ENCODE assay signal across 30 cellular contexts in genomic region chr9:88680505-88681160, GRCh38.
A peak's percentile ranks its signal among the peaks of the same experiment; 100 is the strongest.
DNase-seq lines count a peak whose midpoint lies in the region; ATAC-seq, FAIRE-seq and TF ChIP-seq lines count a peak whose summit lies in the region.
"Had no signal": no experiment of that assay in that cellular context is flagged by ENCODE, and none has a peak within 500 bp of the region (broad histone marks: within the 10 kb centered on the region; RNA-seq: fewer than 3 reads in every experiment).

No MANE protein-coding gene starts in this region.

- ATAC-seq in HG02973 (IDR thresholded peaks at IDR 0.05; ENCODE audit: unreplicated experiment) (no peak), WTC11 (no peak)
- ATAC-seq in activated T-cell treated with anti-CD3 and anti-CD28 coated beads, Interleukin-2, amount 50 U/mL, for 4 hours = no peak
- ATAC-seq: natural killer cell; stimulated activated memory B cell treated with anti-CD40 and anti-IgM and Interleukin-4, amounts not matched to agents 10 μg/mL and 1 μg/mL and 100 μg/mL, for 72 hours; T-helper 17 cell had no signal

- peaks cover 4% of the 10 kb centered on the region for H3K27me3 Mint-ChIP-seq in astrocyte (ENCODE audit: low read depth, unreplicated experiment)
- H3K27me3 Mint-ChIP-seq in WTC11 (ENCODE audit: low read depth) = no peaks in the 10 kb centered on the region; the same call in 1 of the 2 replicates
- peaks cover 5% of the 10 kb centered on the region for H3K27me3 Mint-ChIP-seq in activated T-cell treated with anti-CD3 and anti-CD28 coated beads, Interleukin-2, amount 50 U/mL, for 4 hours (ENCODE audit: low read depth)
- H3K27me3 Mint-ChIP-seq: progenitor cell of endocrine pancreas; stimulated activated memory B cell treated with anti-CD40 and anti-IgM and Interleukin-4, amounts not matched to agents 10 μg/mL and 1 μg/mL and 100 μg/mL, for 72 hours; T-helper 17 cell had no signal

- POLR2A ChIA-PET in WTC11 (lab: Charles Lee) = no interaction called here

- H3K9me3 ChIP-seq in astrocyte (ENCODE audit: insufficient read depth, low read depth, low read length) = no peaks in the 10 kb centered on the region
- H3K9me3 ChIP-seq: left ventricle myocardium inferior, thoracic aorta had no signal

- H3K4me1 ChIP-seq in astrocyte (ENCODE audit: insufficient read depth, low read length) = peaks cover 6% of the 10 kb centered on the region

- H3K4me3 Mint-ChIP-seq in astrocyte (ENCODE audit: unreplicated experiment) = no peak overlapping the region
- no peak overlapping the region for H3K4me3 Mint-ChIP-seq in WTC11
- H3K4me3 Mint-ChIP-seq in activated T-cell treated with anti-CD3 and anti-CD28 coated beads, Interleukin-2, amount 50 U/mL, for 4 hours = no peak overlapping the region
- H3K4me3 Mint-ChIP-seq: activated naive CD8-positive, alpha-beta T cell treated with anti-CD3 and anti-CD28 coated beads, Interleukin-2, amount 10 ng/mL, durations not matched to agents 7 days and 5 days; B cell; mesothelial cell of epicardium; natural killer cell; stimulated activated memory B cell treated with anti-CD40 and anti-IgM and Interleukin-4, amounts not matched to agents 10 μg/mL and 1 μg/mL and 100 μg/mL, for 72 hours; T-helper 17 cell had no signal

- H3K4me1 Mint-ChIP-seq in astrocyte (ENCODE audit: low read depth, unreplicated experiment) = no peaks in the 10 kb centered on the region
- H3K4me1 Mint-ChIP-seq in WTC11 = no peaks in the 10 kb centered on the region
- no peaks in the 10 kb centered on the region for H3K4me1 Mint-ChIP-seq in activated T-cell treated with anti-CD3 and anti-CD28 coated beads, Interleukin-2, amount 50 U/mL, for 4 hours (ENCODE audit: low read depth)
- H3K4me1 Mint-ChIP-seq: activated naive CD8-positive, alpha-beta T cell treated with anti-CD3 and anti-CD28 coated beads, Interleukin-2, amount 10 ng/mL, durations not matched to agents 7 days and 5 days; B cell; natural killer cell; stimulated activated memory B cell treated with anti-CD40 and anti-IgM and Interleukin-4, amounts not matched to agents 10 μg/mL and 1 μg/mL and 100 μg/mL, for 72 hours had no signal

- no peaks in the 10 kb centered on the region for H4K20me1 ChIP-seq in astrocyte (ENCODE audit: insufficient read depth, low read length)

- H3K4me3 ChIP-seq in astrocyte (ENCODE audit: insufficient read depth, low read depth, low read length) (no peak overlapping the region), fibroblast of villous mesenchyme (ENCODE audit: low read depth, low read length) (no peak overlapping the region)
- H3K4me3 ChIP-seq: hepatocyte, left ventricle myocardium inferior, SK-N-MC, skin epidermis, thoracic aorta had no signal

- H3K27ac Mint-ChIP-seq in astrocyte (ENCODE audit: unreplicated experiment) (no peak overlapping the region), WTC11 (no peak overlapping the region)
- H3K27ac Mint-ChIP-seq: activated naive CD8-positive, alpha-beta T cell treated with anti-CD3 and anti-CD28 coated beads, Interleukin-2, amount 10 ng/mL, durations not matched to agents 7 days and 5 days; activated T-helper 2 cell treated with anti-CD3 and anti-CD28 coated beads, Interferon-gamma antibody, Interleukin-2, Interleukin-4, amounts not matched to agents 10 μg/mL and 5 μg/mL and 100 μg/mL, durations not matched to agents 14 hours and 24 hours and 36 hours; B cell; mesothelial cell of epicardium; natural killer cell; progenitor cell of endocrine pancreas; stimulated activated memory B cell treated with anti-CD40 and anti-IgM and Interleukin-4, amounts not matched to agents 10 μg/mL and 1 μg/mL and 100 μg/mL, for 72 hours; T-helper 17 cell had no signal

- CTCF ChIA-PET in WTC11 (lab: Charles Lee) = no interaction called here

- H3K27me3 ChIP-seq in astrocyte (ENCODE audit: insufficient read depth, low read length) = no peaks in the 10 kb centered on the region
- H3K27me3 ChIP-seq: brain microvascular endothelial cell, hepatocyte had no signal

- H3K36me3 Mint-ChIP-seq in astrocyte (ENCODE audit: low read depth, unreplicated experiment) (no peaks in the 10 kb centered on the region), WTC11 (no peaks in the 10 kb centered on the region)
- H3K36me3 Mint-ChIP-seq in activated T-cell treated with anti-CD3 and anti-CD28 coated beads, Interleukin-2, amount 50 U/mL, for 4 hours (ENCODE audit: insufficient read depth) = no peaks in the 10 kb centered on the region
- H3K36me3 Mint-ChIP-seq: activated naive CD8-positive, alpha-beta T cell treated with anti-CD3 and anti-CD28 coated beads, Interleukin-2, amount 10 ng/mL, durations not matched to agents 7 days and 5 days; mesothelial cell of epicardium; natural killer cell; stimulated activated memory B cell treated with anti-CD40 and anti-IgM and Interleukin-4, amounts not matched to agents 10 μg/mL and 1 μg/mL and 100 μg/mL, for 72 hours had no signal

- no peaks in the 10 kb centered on the region for H3K36me3 ChIP-seq in astrocyte (ENCODE audit: insufficient read depth, low read length)
- H3K36me3 ChIP-seq: brain microvascular endothelial cell, left ventricle myocardium inferior, thoracic aorta, WERI-Rb-1 had no signal

- TF ChIP-seq CTCF in astrocyte (IDR thresholded peaks at IDR 0.05; ENCODE audit: insufficient read depth, low read depth, low read length) (no peak), fibroblast of villous mesenchyme (IDR thresholded peaks at IDR 0.05; ENCODE audit: insufficient read depth, low read depth, low read length) (no peak), WTC11 (IDR thresholded peaks at IDR 0.05) (no peak)

- H3K27ac ChIP-seq in astrocyte (ENCODE audit: low read depth, low read length) (no peak overlapping the region), temporal lobe (ENCODE audit: low read depth, low read length) (peak overlapping the region; percentile 19)
- H3K27ac ChIP-seq: 22Rv1, brain microvascular endothelial cell, hepatocyte, left ventricle myocardium inferior, SK-N-MC, skin epidermis, thoracic aorta, WERI-Rb-1 had no signal

- peak overlapping the region; percentile 49 for H2AFZ ChIP-seq in astrocyte (ENCODE audit: low read depth, low read length)
- H2AFZ ChIP-seq: hepatocyte had no signal

- H3K79me2 ChIP-seq in astrocyte (ENCODE audit: insufficient read depth, low read length) = no peaks in the 10 kb centered on the region
- H3K79me2 ChIP-seq: hepatocyte had no signal

- peak overlapping the region; percentile 45 for H3K4me2 ChIP-seq in astrocyte (ENCODE audit: low read length)
- H3K4me2 ChIP-seq: hepatocyte had no signal

- DNase-seq in DMS 273 (lab: John Stamatoyannopoulos, UW; ENCODE audit: unreplicated experiment) (peak; percentile 28), DMS 273 treated with DMSO at 0.1 percent for 48 hours (lab: John Stamatoyannopoulos, UW) (no peak), astrocyte (ENCODE audit: low read depth) (peak; percentile 42), fibroblast of villous mesenchyme (ENCODE audit: low read depth) (peak; percentile 51), WTC11 (ENCODE audit: low spot score) (no peak)
- no peak for DNase-seq in activated T-cell treated with anti-CD3 and anti-CD28 coated beads, Interleukin-2, amount 50 U/mL, for 4 hours
- DNase-seq: activated naive CD8-positive, alpha-beta T cell treated with anti-CD3 and anti-CD28 coated beads, Interleukin-2, amount 10 ng/mL, durations not matched to agents 7 days and 5 days; brain microvascular endothelial cell; COR-L47; cortex of kidney; DND-41; foreskin melanocyte; left ventricle myocardium inferior; natural killer cell; NCI-H1436 treated with DMSO at 0.1 percent for 48 hours; NCI-H524 treated with DMSO at 0.1 percent for 48 hours; T-helper 17 cell; WERI-Rb-1 had no signal

- no peak overlapping the region for H3K9ac ChIP-seq in astrocyte (ENCODE audit: low read length)

- no peak for FAIRE-seq in astrocyte (lab: Jason Lieb, UNC)

- H3K9me3 Mint-ChIP-seq in astrocyte (ENCODE audit: unreplicated experiment) = peaks cover 8% of the 10 kb centered on the region
- H3K9me3 Mint-ChIP-seq in WTC11 = peaks cover 23% of the 10 kb centered on the region
- H3K9me3 Mint-ChIP-seq in activated T-cell treated with anti-CD3 and anti-CD28 coated beads, Interleukin-2, amount 50 U/mL, for 4 hours = no peaks in the 10 kb centered on the region
- H3K9me3 Mint-ChIP-seq: activated naive CD8-positive, alpha-beta T cell treated with anti-CD3 and anti-CD28 coated beads, Interleukin-2, amount 10 ng/mL, durations not matched to agents 7 days and 5 days; activated T-helper 2 cell treated with anti-CD3 and anti-CD28 coated beads, Interferon-gamma antibody, Interleukin-2, Interleukin-4, amounts not matched to agents 10 μg/mL and 5 μg/mL and 100 μg/mL, durations not matched to agents 14 hours and 24 hours and 36 hours; natural killer cell had no signal

TF ChIP-seq in WTC11, 78 proteins besides CTCF, POLR2A, EP300 and RAD21 (continues in another document):
- TF ChIP-seq ATF6 (CRISPR knock-in tag; IDR thresholded peaks at IDR 0.05) = no peak
- no peak for TF ChIP-seq ATF1 (CRISPR knock-in tag; IDR thresholded peaks at IDR 0.05)
- TF ChIP-seq IRF2 (CRISPR knock-in tag; IDR thresholded peaks at IDR 0.05; ENCODE audit: borderline replicate concordance, low read depth) = no peak
- TF ChIP-seq PRRX2 (CRISPR knock-in tag; IDR thresholded peaks at IDR 0.05) = no peak
- no peak for TF ChIP-seq MLX (CRISPR knock-in tag; IDR thresholded peaks at IDR 0.05)
- no peak for TF ChIP-seq ZNF396 (CRISPR knock-in tag; IDR thresholded peaks at IDR 0.05; ENCODE audit: borderline replicate concordance)

Comparison
In these comparisons a context has a peak if more than half of its experiments do, and no peak if none do; other contexts are left out.
1. DNase-seq: peak in DMS 273 (single experiment), astrocyte (single experiment) and fibroblast of villous mesenchyme (single experiment); none in DMS 273 treated with DMSO at 0.1 percent for 48 hours (single experiment), WTC11 (single experiment) and activated T-cell treated with anti-CD3 and anti-CD28 coated beads, Interleukin-2, amount 50 U/mL, for 4 hours (single experiment).